1 cellular context compared by ENCODE assay signal in genomic region chr12:53295070-53295890, GRCh38.
A peak's percentile ranks its signal among the peaks of the same experiment; 100 is the strongest.
TF ChIP-seq lines count a peak whose summit lies in the region.

Gene PFDN5 (plus strand): TSS chr12:53295542. CDS start chr12:53295568, 26 bp downstream.

TF ChIP-seq in H1, 55 proteins besides CTCF, POLR2A, EP300 and RAD21:
- no peak for TF ChIP-seq CHD1 (IDR thresholded peaks at IDR 0.05; ENCODE audit: low read depth, low read length)
- peak; percentile 76 for TF ChIP-seq TAF7 (optimal IDR thresholded peaks at IDR 0.05; ENCODE audit: borderline replicate concordance, low read depth, low read length)
- no peak for TF ChIP-seq EZH2 (IDR thresholded peaks at IDR 0.05; ENCODE audit: low read depth, low read length, severe bottlenecking)
- TF ChIP-seq E2F6 (IDR thresholded peaks at IDR 0.05) = 0 out of 2 replicates have a peak, but pooled peaks have one; percentile 18
- TF ChIP-seq SP2 (IDR thresholded peaks at IDR 0.05; ENCODE audit: low read length) = peak; percentile 94
- no peak for TF ChIP-seq BACH1 (IDR thresholded peaks at IDR 0.05; ENCODE audit: low read length)
- TF ChIP-seq KDM1A (IDR thresholded peaks at IDR 0.05; ENCODE audit: borderline replicate concordance, low read length) = no peak
- no peak for TF ChIP-seq CHD7 (IDR thresholded peaks at IDR 0.05; ENCODE audit: insufficient replicate concordance, low read length)
- no peak for TF ChIP-seq CEBPB (IDR thresholded peaks at IDR 0.05; ENCODE audit: low read depth, low read length)
- TF ChIP-seq CREB1 (IDR thresholded peaks at IDR 0.05) = peak; percentile 80
- TF ChIP-seq EGR1 (IDR thresholded peaks at IDR 0.05; ENCODE audit: borderline replicate concordance, low read depth, low read length) = peak; percentile 89
- TF ChIP-seq TCF12 (IDR thresholded peaks at IDR 0.05; ENCODE audit: low read depth, low read length) = no peak
- no peak for TF ChIP-seq USF2 (IDR thresholded peaks at IDR 0.05; ENCODE audit: low read length)
- peak; percentile 95 for TF ChIP-seq TAF1 (IDR thresholded peaks at IDR 0.05; ENCODE audit: low read depth, low read length)
- peak; percentile 54 for TF ChIP-seq ASH2L (IDR thresholded peaks at IDR 0.05; ENCODE audit: low read length)
- no peak for TF ChIP-seq SIX5 (IDR thresholded peaks at IDR 0.05; ENCODE audit: low read depth, low read length)
- no peak for TF ChIP-seq TEAD4 (IDR thresholded peaks at IDR 0.05; ENCODE audit: low read depth, low read length)
- no peak for TF ChIP-seq ZNF274 (IDR thresholded peaks at IDR 0.05; ENCODE audit: borderline replicate concordance, extremely low read depth, low read length)
- peak; percentile 81 for TF ChIP-seq SAP30 (IDR thresholded peaks at IDR 0.05; ENCODE audit: insufficient read depth, insufficient replicate concordance, low read length)
- TF ChIP-seq SP4 (IDR thresholded peaks at IDR 0.05; ENCODE audit: low read length) = no peak
- no peak for TF ChIP-seq HDAC6 (IDR thresholded peaks at IDR 0.05; ENCODE audit: low read depth, low read length)
- TF ChIP-seq RNF2 (IDR thresholded peaks at IDR 0.05; ENCODE audit: borderline replicate concordance, low read depth, low read length, missing control alignments, poor library complexity, severe bottlenecking) = no peak
- no peak for TF ChIP-seq SUZ12 (IDR thresholded peaks at IDR 0.05; ENCODE audit: low read length)
- TF ChIP-seq GTF2F1 (IDR thresholded peaks at IDR 0.05; ENCODE audit: borderline replicate concordance, low read depth, low read length) = no peak
- TF ChIP-seq PHF8 (conservative IDR thresholded peaks at IDR 0.05; ENCODE audit: low read depth, low read length) = peak; percentile 79
- peak; percentile 70 for TF ChIP-seq MAX (IDR thresholded peaks at IDR 0.05)
- TF ChIP-seq YY1 (IDR thresholded peaks at IDR 0.05; ENCODE audit: low read depth, low read length) = peak; percentile 93
- TF ChIP-seq GABPA (IDR thresholded peaks at IDR 0.05; ENCODE audit: borderline replicate concordance, insufficient read depth, low read length) = peak; percentile 59; the same call in 1 of the 2 replicates
- no peak for TF ChIP-seq FOSL1 (IDR thresholded peaks at IDR 0.05; ENCODE audit: insufficient read depth, low read depth, low read length)
- no peak for TF ChIP-seq ATF3 (IDR thresholded peaks at IDR 0.05; ENCODE audit: insufficient read depth, low read depth, low read length)
- no peak; a peak in 1 of 4 replicates for TF ChIP-seq HDAC2 (IDR thresholded peaks at IDR 0.05; ENCODE audit: borderline replicate concordance in 1 of 2, low read depth in 2 of 2, low read length in 2 of 2)
- TF ChIP-seq SP1 (IDR thresholded peaks at IDR 0.05; ENCODE audit: low read depth, low read length) = no peak
- TF ChIP-seq ATF2 (IDR thresholded peaks at IDR 0.05; ENCODE audit: low read length) = no peak
- TF ChIP-seq CBX5 (IDR thresholded peaks at IDR 0.05; ENCODE audit: low read depth, low read length) = no peak
- TF ChIP-seq TBP (IDR thresholded peaks at IDR 0.05; ENCODE audit: low read depth, low read length) = peak; percentile 92
- TF ChIP-seq NRF1 (IDR thresholded peaks at IDR 0.05; ENCODE audit: low read depth, low read length) = no peak
- no peak for TF ChIP-seq SIRT6 (IDR thresholded peaks at IDR 0.05; ENCODE audit: low read length)
- peak; percentile 68 for TF ChIP-seq KDM4A (IDR thresholded peaks at IDR 0.05; ENCODE audit: low read depth, low read length, severe bottlenecking)
- TF ChIP-seq CTBP2 (IDR thresholded peaks at IDR 0.05; ENCODE audit: borderline replicate concordance, insufficient read depth, insufficient read length, low read length) = no peak
- peak; percentile 87; the same call in 1 of the 2 replicates for TF ChIP-seq RBBP5 (IDR thresholded peaks at IDR 0.05; ENCODE audit: borderline replicate concordance, low read depth, low read length)
- no peak for TF ChIP-seq RXRA (IDR thresholded peaks at IDR 0.05; ENCODE audit: insufficient read depth, low read depth, low read length)
- TF ChIP-seq SRF (IDR thresholded peaks at IDR 0.05; ENCODE audit: low read depth, low read length) = no peak
- no peak for TF ChIP-seq CHD2 (IDR thresholded peaks at IDR 0.05; ENCODE audit: low read length)
- TF ChIP-seq POLR2AphosphoS5 (IDR thresholded peaks at IDR 0.05; ENCODE audit: low read depth, low read length) = peak; percentile 87
- no peak for TF ChIP-seq RFX5 (IDR thresholded peaks at IDR 0.05; ENCODE audit: borderline replicate concordance, low read depth, low read length)
- TF ChIP-seq MAFK (IDR thresholded peaks at IDR 0.05; ENCODE audit: low read depth, low read length) = no peak
- peak; percentile 71 to 75; a peak in 2 of 4 replicates for TF ChIP-seq SIN3A (conservative IDR thresholded peaks at IDR 0.05 in 1 of 2, IDR thresholded peaks at IDR 0.05 in 1 of 2; ENCODE audit: low read depth in 1 of 2, low read length in 2 of 2)
- peak; percentile 78 for TF ChIP-seq KDM5A (IDR thresholded peaks at IDR 0.05; ENCODE audit: low read length)
- no peak for TF ChIP-seq JUN (IDR thresholded peaks at IDR 0.05; ENCODE audit: low read depth, low read length)
- no peak for TF ChIP-seq NANOG (IDR thresholded peaks at IDR 0.05; ENCODE audit: insufficient read depth, low read depth, low read length, poor library complexity, severe bottlenecking)
